In genomic region chr2:120287183-120288015, GRCh38 we compare ENCODE assay signal across 8 cellular contexts. TPM values are rescaled to one million over a fixed set of nuclear protein-coding genes. Genes with fewer than 3 reads are reported as not detected.
DNase-seq lines count a peak whose midpoint lies in the region; ATAC-seq and TF ChIP-seq lines count a peak whose summit lies in the region.

No MANE protein-coding gene starts in this region.

- DNase-seq in activated T-cell treated with anti-CD3 and anti-CD28 coated beads for 48 hours (ENCODE audit: low read depth) (peak; percentile 22), RKO (ENCODE audit: low spot score) (peak; percentile 86), epithelial cell of proximal tubule (ENCODE audit: low read depth) (peak; percentile 90), posterior vena cava (ENCODE audit: low spot score) (no peak)
- DNase-seq in activated T-cell treated with anti-CD3 and anti-CD28 coated beads, Interleukin-2, amount 50 U/mL, for 1 hour, result no peak
- peak in 2 of 3 experiments; percentile 12 to 16 for DNase-seq in stimulated activated CD4-positive, alpha-beta T cell treated with anti-CD3 and anti-CD28 coated beads, TNF-alpha, amount 100 ng/mL, for 24 hours (ENCODE audit: low read depth in 3 of 3)
- no peak for DNase-seq in effector CD8-positive, alpha-beta T cell (lab: John Stamatoyannopoulos, UW)

- intact Hi-C loops in posterior vena cava (cut with DNase I), result no loop called here

- no peak for TF ChIP-seq CTCF in epithelial cell of proximal tubule (conservative IDR thresholded peaks at IDR 0.05; ENCODE audit: low read depth, low read length)

- peak; percentile 95 for ATAC-seq in HG02840 (IDR thresholded peaks at IDR 0.05; ENCODE audit: low FRiP score, unreplicated experiment)

- H3K4me3 ChIP-seq in epithelial cell of proximal tubule (ENCODE audit: low read depth, low read length), result no peak overlapping the region

RNA-seq across cellular contexts. Expression of gene RALB, which starts 34.7 kb away (rescaled TPM):
- total RNA-seq in epithelial cell of proximal tubule (55.8 and 56.0 TPM in 2 replicates), posterior vena cava (10 to 100 TPM; 42.5 to 55.0 TPM)

RNA-seq across cellular contexts. Expression of gene INHBB, which starts 58.5 kb away (rescaled TPM):
- total RNA-seq in epithelial cell of proximal tubule, result 0.23 and 0.87 TPM in 2 replicates
- 1 to 10 TPM; 5.8 to 9.9 TPM for total RNA-seq in posterior vena cava

Comparison
In these comparisons a context has a peak if more than half of its experiments do, and no peak if none do; other contexts are left out.
1. DNase-seq: peak in activated T-cell treated with anti-CD3 and anti-CD28 coated beads for 48 hours (single experiment), RKO (single experiment), epithelial cell of proximal tubule (single experiment) and stimulated activated CD4-positive, alpha-beta T cell treated with anti-CD3 and anti-CD28 coated beads, TNF-alpha, amount 100 ng/mL, for 24 hours (2 of 3); none in activated T-cell treated with anti-CD3 and anti-CD28 coated beads, Interleukin-2, amount 50 U/mL, for 1 hour (single experiment), posterior vena cava (single experiment) and effector CD8-positive, alpha-beta T cell (single experiment).